Comparison of ENCODE assay signal across 27 cellular contexts in the genomic region with DNA sequence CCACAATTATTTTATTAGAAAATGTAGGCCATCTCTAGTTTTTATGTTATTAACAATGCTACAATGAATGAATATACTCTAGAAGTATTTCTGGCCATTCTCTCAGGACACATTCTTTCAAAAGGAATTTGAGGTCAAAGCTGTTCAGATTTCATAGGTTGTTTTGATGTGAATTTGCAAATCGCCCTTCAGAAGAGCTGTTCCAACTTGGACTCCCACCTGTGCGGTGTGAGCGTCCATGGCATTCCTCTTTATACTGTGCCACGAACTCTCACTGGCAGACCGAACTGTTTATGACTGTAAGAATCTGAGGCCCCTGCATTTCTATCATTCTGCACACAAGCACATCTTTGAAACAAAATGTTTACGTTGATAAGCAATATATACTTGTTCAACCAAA. TPM values are rescaled to one million over a fixed set of nuclear protein-coding genes. Genes with fewer than 3 reads are reported as not detected.
"Had no signal": no experiment of that assay in that cellular context is flagged by ENCODE, and none has a peak within 500 bp of the region (broad histone marks: within the 10 kb centered on the region; RNA-seq: fewer than 3 reads in every experiment).

No MANE protein-coding gene starts in this region.

- H3K36me3 ChIP-seq: breast epithelium, esophagus squamous epithelium, gastrocnemius medialis, pancreas, prostate gland, spleen, suprapubic skin, tibial artery had no signal

- DNase-seq: activated CD4-positive, alpha-beta T cell treated with anti-CD3 and anti-CD28 coated beads for 1 hour; activated CD4-positive, alpha-beta T cell treated with anti-CD3 and anti-CD28 coated beads, Interleukin-2, amount 10 ng/mL, durations not matched to agents 7 days and 5 days; activated CD8-positive, alpha-beta T cell treated with anti-CD3 and anti-CD28 coated beads for 36 hours; activated naive CD8-positive, alpha-beta T cell treated with anti-CD3 and anti-CD28 coated beads, Interleukin-2, amount 50 U/mL, for 24 hours; activated T-cell treated with anti-CD3 and anti-CD28 coated beads, Interleukin-2, amount 50 U/mL, for 4 hours; anterior cingulate cortex; central memory CD4-positive, alpha-beta T cell; endodermal cell; esophagus squamous epithelium; gastrocnemius medialis; glutamatergic neuron; islet precursor cell; left cardiac atrium; mammary epithelial cell; naive B cell; pancreas; spleen; stimulated activated naive CD4-positive, alpha-beta T cell; T1000; tibial artery had no signal

- ATAC-seq: activated CD8-positive, alpha-beta T cell treated with anti-CD3 and anti-CD28 coated beads for 36 hours; activated naive CD8-positive, alpha-beta T cell treated with anti-CD3 and anti-CD28 coated beads, Interleukin-2, amount 50 U/mL, for 24 hours; activated T-cell treated with anti-CD3 and anti-CD28 coated beads, Interleukin-2, amount 50 U/mL, for 4 hours; activated T-helper 17 cell treated with anti-CD3 and anti-CD28 coated beads, Interleukin-2, amount 50 U/mL, for 72 hours; gastrocnemius medialis; left cardiac atrium; pancreas; WTC11 had no signal

- H3K4me3 ChIP-seq: breast epithelium, esophagus squamous epithelium, gastrocnemius medialis, pancreas, prostate gland, spleen, suprapubic skin, tibial artery had no signal

- H3K27ac ChIP-seq: breast epithelium, esophagus squamous epithelium, gastrocnemius medialis, pancreas, prostate gland, spleen, suprapubic skin, tibial artery had no signal

- H3K27me3 ChIP-seq: breast epithelium, pancreas, tibial artery had no signal

RNA-seq across cellular contexts. Expression of a gene that starts 18.6 kb away (rescaled TPM):
- total RNA-seq: activated CD4-positive, alpha-beta T cell treated with anti-CD3 and anti-CD28 coated beads, Interleukin-2, amount 10 ng/mL, durations not matched to agents 7 days and 5 days; activated CD8-positive, alpha-beta T cell treated with anti-CD3 and anti-CD28 coated beads for 36 hours; activated T-cell treated with anti-CD3 and anti-CD28 coated beads, Interleukin-2, amount 50 U/mL, for 4 hours; activated T-helper 17 cell treated with anti-CD3 and anti-CD28 coated beads, Interleukin-2, amount 50 U/mL, for 72 hours; breast epithelium; endodermal cell; esophagus squamous epithelium; gastrocnemius medialis; left cardiac atrium; liver; mammary epithelial cell; pancreas; prostate gland; spleen; ureter; WTC11 had no signal
